24 cellular contexts compared by ENCODE assay signal in genomic region chr2:201171259-201171814, GRCh38. TPM values are rescaled to one million over a fixed set of nuclear protein-coding genes. Genes with fewer than 3 reads are reported as not detected.
DNase-seq lines count a peak whose midpoint lies in the region; ATAC-seq lines count a peak whose summit lies in the region.
"Had no signal": no experiment of that assay in that cellular context is flagged by ENCODE, and none has a peak within 500 bp of the region (broad histone marks: within the 10 kb centered on the region; RNA-seq: fewer than 3 reads in every experiment).

No MANE protein-coding gene starts in this region.

- H3K4me3 Mint-ChIP-seq in stimulated activated naive B cell treated with anti-CD40 and anti-IgM and Interleukin-4, amounts not matched to agents 10 μg/mL and 1 μg/mL and 100 μg/mL, for 72 hours: no peak overlapping the region
- H3K4me3 Mint-ChIP-seq: activated CD4-positive, alpha-beta T cell treated with anti-CD3 and anti-CD28 coated beads, Interleukin-2, amount 10 ng/mL, durations not matched to agents 24 days and 14 days; activated T-cell treated with anti-CD3 and anti-CD28 coated beads, Interleukin-2, amount 50 U/mL, for 24 hours; brain; HFFc6 had no signal

- H3K4me1 Mint-ChIP-seq in stimulated activated naive B cell treated with anti-CD40 and anti-IgM and Interleukin-4, amounts not matched to agents 10 μg/mL and 1 μg/mL and 100 μg/mL, for 72 hours: peaks cover 18 to 33% of the 10 kb centered on the region in 2 donors
- H3K4me1 Mint-ChIP-seq: brain had no signal

- peak; percentile 13 for ATAC-seq in left ventricle myocardium superior
- ATAC-seq in stimulated activated naive B cell treated with anti-CD40 and anti-IgM and Interleukin-4, amounts not matched to agents 10 μg/mL and 1 μg/mL and 100 μg/mL, for 72 hours (replicated peaks): peak; percentile 12 to 31
- ATAC-seq: gastroesophageal sphincter; stimulated activated naive CD8-positive, alpha-beta T cell treated with anti-CD3 and anti-CD28 coated beads, Interleukin-15, Interleukin-2, amounts not matched to agents 100 U/mL and 50 U/mL, for 24 hours had no signal

- DNase-seq in left ventricle myocardium superior (no peak), cardiac septum (ENCODE audit: low spot score) (no peak), NCI-H69 (lab: John Stamatoyannopoulos, UW) (peak; percentile 51), fibroblast of gingiva (ENCODE audit: low read depth) (peak; percentile 30), KG1 (lab: John Stamatoyannopoulos, UW) (no peak), ecto neural progenitor cell (ENCODE audit: low spot score) (no peak)
- no peak for DNase-seq in stimulated activated naive B cell treated with anti-CD40 and anti-IgM and Interleukin-4, amounts not matched to agents 10 μg/mL and 1 μg/mL and 100 μg/mL, for 72 hours
- DNase-seq: activated CD4-positive, alpha-beta T cell treated with anti-CD3 and anti-CD28 coated beads, Interleukin-2, amount 10 ng/mL, durations not matched to agents 24 days and 14 days; activated T-cell treated with anti-CD3 and anti-CD28 coated beads, Interleukin-2, amount 50 U/mL, for 24 hours; Caco-2; effector memory CD4-positive, alpha-beta T cell; HFFc6; left cardiac atrium; NCI-H1092; NCI-H1930; NCI-H524; nucleus accumbens; Peyer's patch; stimulated activated CD4-positive, alpha-beta T cell treated with anti-CD3 and anti-CD28 coated beads, Interleukin-15, amount 100 ng/mL, for 24 hours; stimulated activated naive CD8-positive, alpha-beta T cell treated with anti-CD3 and anti-CD28 coated beads, Interleukin-15, Interleukin-2, amounts not matched to agents 100 U/mL and 50 U/mL, for 24 hours; T1000; testis had no signal

- peak overlapping the region; percentile 7 for H3K27ac Mint-ChIP-seq in stimulated activated naive B cell treated with anti-CD40 and anti-IgM and Interleukin-4, amounts not matched to agents 10 μg/mL and 1 μg/mL and 100 μg/mL, for 72 hours
- H3K27ac Mint-ChIP-seq: activated CD4-positive, alpha-beta T cell treated with anti-CD3 and anti-CD28 coated beads, Interleukin-2, amount 10 ng/mL, durations not matched to agents 24 days and 14 days; activated T-cell treated with anti-CD3 and anti-CD28 coated beads, Interleukin-2, amount 50 U/mL, for 24 hours; brain; HFFc6 had no signal

- H3K27me3 Mint-ChIP-seq in stimulated activated naive B cell treated with anti-CD40 and anti-IgM and Interleukin-4, amounts not matched to agents 10 μg/mL and 1 μg/mL and 100 μg/mL, for 72 hours: no peaks in the 10 kb centered on the region
- H3K27me3 Mint-ChIP-seq: activated CD4-positive, alpha-beta T cell treated with anti-CD3 and anti-CD28 coated beads, Interleukin-2, amount 10 ng/mL, durations not matched to agents 24 days and 14 days; activated T-cell treated with anti-CD3 and anti-CD28 coated beads, Interleukin-2, amount 50 U/mL, for 24 hours had no signal

- H3K9me3 Mint-ChIP-seq in stimulated activated naive B cell treated with anti-CD40 and anti-IgM and Interleukin-4, amounts not matched to agents 10 μg/mL and 1 μg/mL and 100 μg/mL, for 72 hours: peaks cover 5 to 11% of the 10 kb centered on the region in 2 donors
- H3K9me3 Mint-ChIP-seq: HFFc6 had no signal

- intact Hi-C loops in left ventricle myocardium superior (cut with micrococcal nuclease): no loop called here
- intact Hi-C loops in cardiac septum (cut with DNase I): loop anchor here (10.0 kb wide), 1 partner anchor 457 kb away; no protein-coding TSS in a partner anchor

- peaks cover 14 to 23% of the 10 kb centered on the region in 2 donors for H3K36me3 Mint-ChIP-seq in stimulated activated naive B cell treated with anti-CD40 and anti-IgM and Interleukin-4, amounts not matched to agents 10 μg/mL and 1 μg/mL and 100 μg/mL, for 72 hours

RNA-seq across cellular contexts. Expression of gene CASP10, which starts 11.6 kb away (rescaled TPM):
- total RNA-seq in left ventricle myocardium superior (6.4 TPM), cardiac septum (5.0 TPM)

RNA-seq across cellular contexts. Expression of gene CFLAR, which starts 55.4 kb away (rescaled TPM):
- total RNA-seq in left ventricle myocardium superior (252 TPM), cardiac septum (193 TPM)

Comparison
In these comparisons a context has a peak if more than half of its experiments do, and no peak if none do; other contexts are left out.
1. DNase-seq: peak in NCI-H69 (single experiment) and fibroblast of gingiva (single experiment); none in left ventricle myocardium superior (single experiment), cardiac septum (single experiment), stimulated activated naive B cell treated with anti-CD40 and anti-IgM and Interleukin-4, amounts not matched to agents 10 μg/mL and 1 μg/mL and 100 μg/mL, for 72 hours (single experiment), KG1 (single experiment) and ecto neural progenitor cell (single experiment).